ENCODE assay signal across 11 cellular contexts in the genomic region with DNA sequence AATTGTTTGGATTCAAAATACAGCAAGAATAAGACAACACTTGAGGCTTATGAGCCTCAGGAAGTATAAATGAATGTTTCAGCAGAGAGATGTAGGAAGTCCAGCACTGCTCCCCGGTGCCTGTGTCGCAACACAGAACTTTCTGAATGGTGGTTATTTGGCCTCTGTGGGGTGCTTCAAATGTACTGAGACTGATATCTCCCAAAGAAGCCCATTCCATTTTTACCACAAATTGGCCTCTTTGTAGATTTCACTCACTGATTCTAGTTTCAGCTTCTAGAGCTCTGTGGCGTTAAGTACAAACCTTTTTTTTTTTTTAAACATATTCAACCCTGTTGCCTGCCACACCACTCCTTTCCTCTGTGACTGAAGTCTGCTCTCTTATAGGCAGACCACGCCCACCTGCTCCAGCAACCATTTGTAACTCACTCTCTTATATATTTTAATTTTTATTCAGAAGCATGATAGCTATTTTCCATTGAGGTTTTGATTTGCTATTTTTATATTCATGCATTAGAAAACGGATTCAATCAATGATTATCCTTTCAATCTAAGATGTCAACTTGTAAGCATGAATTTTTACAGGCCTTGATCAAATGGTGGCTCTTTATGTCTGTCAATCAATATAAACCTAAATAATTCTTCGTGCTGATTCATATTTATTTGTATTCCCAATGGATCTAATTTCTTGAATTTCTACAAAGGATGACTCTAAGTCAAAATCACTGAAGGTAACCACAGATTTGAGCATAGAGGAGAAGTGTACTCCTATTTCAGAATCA.
DNase-seq lines count a peak whose midpoint lies in the region; ATAC-seq and TF ChIP-seq lines count a peak whose summit lies in the region.
"Had no signal": no experiment of that assay in that cellular context is flagged by ENCODE, and none has a peak within 500 bp of the region (broad histone marks: within the 10 kb centered on the region; RNA-seq: fewer than 3 reads in every experiment).

No MANE protein-coding gene starts in this region.

- H3K27ac Mint-ChIP-seq in activated B cell treated with CpG ODN at 0.5 μM for 24 hours, result peak overlapping the region; percentile 80

- peak; percentile 12 for DNase-seq in SIG-M5 treated with dmso at 0.1 percent for 504 hours (lab: John Stamatoyannopoulos, UW; ENCODE audit: unreplicated experiment)
- no peak for DNase-seq in SIG-M5 (lab: John Stamatoyannopoulos, UW)
- DNase-seq in activated B cell treated with CpG ODN at 0.5 μM for 24 hours, result no peak
- DNase-seq in stromal cell of bone marrow (ENCODE audit: low read depth), result peak; percentile 49
- DNase-seq in WERI-Rb-1, result no peak
- DNase-seq in HUDEP-2 (lab: John Stamatoyannopoulos, UW; ENCODE audit: unreplicated experiment in 76 of 76), result no peak
- DNase-seq in 8988T, result no peak
- DNase-seq: activated CD8-positive, alpha-beta memory T cell treated with anti-CD3 and anti-CD28 coated beads, Interleukin-2, amount 50 U/mL, for 4 hours had no signal

- no peak overlapping the region for H3K4me3 ChIP-seq in WERI-Rb-1 (ENCODE audit: low read depth, low read length)
- H3K4me3 ChIP-seq: Peyer's patch had no signal

- H3K4me3 Mint-ChIP-seq in activated B cell treated with CpG ODN at 0.5 μM for 24 hours, result no peak overlapping the region

- no peaks in the 10 kb centered on the region for H3K9me3 ChIP-seq in WERI-Rb-1 (ENCODE audit: severe bottlenecking)
- H3K9me3 ChIP-seq: Peyer's patch had no signal

- no peaks in the 10 kb centered on the region for H3K27me3 Mint-ChIP-seq in activated B cell treated with CpG ODN at 0.5 μM for 24 hours

- no peaks in the 10 kb centered on the region for H3K9me3 Mint-ChIP-seq in activated B cell treated with CpG ODN at 0.5 μM for 24 hours

- peaks cover 50% of the 10 kb centered on the region for H3K4me1 Mint-ChIP-seq in activated B cell treated with CpG ODN at 0.5 μM for 24 hours

- POLR2A ChIA-PET in activated B cell treated with CpG ODN at 0.5 μM for 24 hours (lab: Charles Lee), result interaction anchor here (0.6 to 1.6 kb wide), 2 partner anchors 9 to 18 kb away, joined by 3 to 4 read pairs; no protein-coding TSS in a partner anchor

- TF ChIP-seq CTCF in activated B cell treated with CpG ODN at 0.5 μM for 24 hours (IDR thresholded peaks at IDR 0.05), result no peak
- TF ChIP-seq CTCF in WERI-Rb-1 (IDR thresholded peaks at IDR 0.05; ENCODE audit: low read depth, low read length), result no peak

- CTCF ChIA-PET in activated B cell treated with CpG ODN at 0.5 μM for 24 hours (lab: Charles Lee), result no interaction called here

- peak; percentile 36 for ATAC-seq in HG03103 (IDR thresholded peaks at IDR 0.05; ENCODE audit: low read depth, unreplicated experiment)
- ATAC-seq in activated B cell treated with CpG ODN at 0.5 μM for 24 hours (ENCODE audit: low read depth), result peak; percentile 51

- no peaks in the 10 kb centered on the region for H3K27me3 ChIP-seq in WERI-Rb-1 (ENCODE audit: insufficient read depth, low read depth, severe bottlenecking)
- H3K27me3 ChIP-seq: Peyer's patch had no signal

- no peaks in the 10 kb centered on the region for H3K36me3 ChIP-seq in WERI-Rb-1

- intact Hi-C loops in activated B cell treated with CpG ODN at 0.5 μM for 24 hours (cut with micrococcal nuclease), result no loop called here

- H3K27ac ChIP-seq in WERI-Rb-1, result no peak overlapping the region
- H3K27ac ChIP-seq: parathyroid adenoma had no signal

- peaks cover 68% of the 10 kb centered on the region for H3K36me3 Mint-ChIP-seq in activated B cell treated with CpG ODN at 0.5 μM for 24 hours (ENCODE audit: low read depth)

Comparison
In these comparisons a context has a peak if more than half of its experiments do, and no peak if none do; other contexts are left out.
1. DNase-seq: peak in SIG-M5 treated with dmso at 0.1 percent for 504 hours (single experiment) and stromal cell of bone marrow (single experiment); none in SIG-M5 (single experiment), activated B cell treated with CpG ODN at 0.5 μM for 24 hours (single experiment), WERI-Rb-1 (single experiment), HUDEP-2 (0 of 76) and 8988T (single experiment).